ENCODE assay signal across 9 cellular contexts in the genomic region with DNA sequence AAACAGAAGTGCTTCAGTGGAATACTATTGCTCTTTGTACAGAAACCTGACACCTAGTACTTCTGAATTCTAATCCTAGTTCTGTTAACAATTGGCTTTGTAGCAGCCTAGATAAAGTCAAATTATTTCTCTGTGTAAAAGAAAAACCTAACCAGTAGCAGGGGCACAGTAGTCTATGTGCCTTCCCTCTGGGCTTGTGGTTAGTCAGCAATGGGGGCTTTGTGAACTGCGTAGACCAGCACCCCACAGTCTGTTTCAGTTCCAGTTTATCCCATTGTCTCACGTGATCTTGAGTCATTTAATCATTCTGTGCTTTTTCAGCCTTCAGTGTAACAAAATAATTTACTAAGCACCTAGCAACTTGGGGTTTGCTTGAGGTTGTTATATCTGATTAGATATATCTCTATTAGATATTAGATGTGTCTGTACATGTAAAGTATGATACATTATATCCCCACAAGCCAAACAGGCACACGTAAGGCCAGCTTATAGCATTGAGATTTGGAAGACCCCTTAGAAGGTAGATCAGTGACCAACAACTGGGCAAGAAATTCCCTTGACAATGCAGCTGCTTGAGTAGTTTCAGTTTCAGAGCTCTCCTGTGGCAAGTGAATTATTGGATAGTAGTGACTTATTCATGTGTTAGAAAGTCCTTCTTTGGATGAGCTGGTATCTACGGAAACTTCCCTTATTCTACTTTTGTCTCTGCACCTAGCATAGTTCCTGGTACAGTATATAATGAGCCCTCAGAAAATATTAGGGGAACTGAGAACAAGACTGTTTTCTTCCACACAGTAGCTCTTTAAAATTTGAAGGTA. TPM values are rescaled to one million over a fixed set of nuclear protein-coding genes. Genes with fewer than 3 reads are reported as not detected.
DNase-seq lines count a peak whose midpoint lies in the region; ATAC-seq and TF ChIP-seq lines count a peak whose summit lies in the region.
"Had no signal": no experiment of that assay in that cellular context is flagged by ENCODE, and none has a peak within 500 bp of the region (broad histone marks: within the 10 kb centered on the region; RNA-seq: fewer than 3 reads in every experiment).

No MANE protein-coding gene starts in this region.

- DNase-seq in activated B cell treated with CpG ODN at 0.5 μM for 24 hours = no peak
- DNase-seq in HFFc6 = no peak
- no peak for DNase-seq in MCF 10A (ENCODE audit: unreplicated experiment)
- DNase-seq in thyroid gland = no peak
- no peak for DNase-seq in glomerular visceral epithelial cell (ENCODE audit: extremely low spot score)
- DNase-seq: DND-41 had no signal

- CTCF ChIA-PET in activated B cell treated with CpG ODN at 0.5 μM for 24 hours (lab: Charles Lee) = interaction anchor here (1.0 to 11.5 kb wide), 14 partner anchors 12 to 144 kb away, joined by 3 to 145 read pairs (median 3); partner anchors contain the start of gene CCR6
- CTCF ChIA-PET in MCF 10A (lab: Yijun Ruan, JAX) = interaction anchor here (1.1 kb wide), 1 partner anchor 47 kb away, joined by 3 read pairs; no protein-coding TSS in a partner anchor

- TF ChIP-seq CTCF in activated B cell treated with CpG ODN at 0.5 μM for 24 hours (IDR thresholded peaks at IDR 0.05) (no peak), HFFc6 (IDR thresholded peaks at IDR 0.05) (no peak), MCF 10A (IDR thresholded peaks at IDR 0.05; ENCODE audit: unreplicated experiment) (no peak), thyroid gland (IDR thresholded peaks at IDR 0.05) (no peak)

- intact Hi-C loops in activated B cell treated with CpG ODN at 0.5 μM for 24 hours (cut with micrococcal nuclease) (loop anchor here (1.0 to 2.0 kb wide), 10 partner anchors 8 to 753 kb away; partner anchors contain the start of genes CCR6, CEP43 and SFT2D1), MCF 10A (cut with micrococcal nuclease) (no loop called here), thyroid gland (cut with DNase I) (no loop called here)

- no peaks in the 10 kb centered on the region for H4K20me1 ChIP-seq in BLaER1 treated with 17β-estradiol and CSF1 and Interleukin-3, amounts not matched to agents 10 nM and 100 nM

- peak overlapping the region; percentile 100 for H3K27ac Mint-ChIP-seq in activated B cell treated with CpG ODN at 0.5 μM for 24 hours
- no peak overlapping the region for H3K27ac Mint-ChIP-seq in HFFc6
- H3K27ac Mint-ChIP-seq in MCF 10A (ENCODE audit: low read depth, unreplicated experiment) = no peak overlapping the region

- no TSS peak for BruUV-seq in MCF 10A (replicated peaks; lab: Mats Ljungman, UMichigan)

- H3K4me2 ChIP-seq in BLaER1 treated with 17β-estradiol and CSF1 and Interleukin-3, amounts not matched to agents 10 nM and 100 nM = peak overlapping the region; percentile 87 to 99 (median 92)

- TF ChIP-seq POLR2A in GM19193 (IDR thresholded peaks at IDR 0.05; ENCODE audit: extremely low read depth, insufficient read depth, insufficient read length) (peak; percentile 11), thyroid gland (IDR thresholded peaks at IDR 0.05) (no peak)

- H3K36me3 ChIP-seq in BLaER1 treated with 17β-estradiol and CSF1 and Interleukin-3, amounts not matched to agents 10 nM and 100 nM = no peaks in the 10 kb centered on the region
- no peaks in the 10 kb centered on the region for H3K36me3 ChIP-seq in thyroid gland

- peak overlapping the region in 6 of 10 experiments; percentile 20 to 57 (median 34); a peak in 9 of 20 replicates for H3K4me3 ChIP-seq in BLaER1 treated with 17β-estradiol and CSF1 and Interleukin-3, amounts not matched to agents 10 nM and 100 nM
- H3K4me3 ChIP-seq in thyroid gland (replicated peaks in 1 of 3) = no peak overlapping the region

- ATAC-seq in HG03103 (IDR thresholded peaks at IDR 0.05; ENCODE audit: low read depth, unreplicated experiment) (peak; percentile 48), activated B cell treated with CpG ODN at 0.5 μM for 24 hours (ENCODE audit: low read depth) (peak; percentile 58)

- peak overlapping the region; percentile 35 to 85 (median 79); a peak in 21 of 22 replicates for H3K27ac ChIP-seq in BLaER1 treated with 17β-estradiol and CSF1 and Interleukin-3, amounts not matched to agents 10 nM and 100 nM
- H3K27ac ChIP-seq in thyroid gland = no peak overlapping the region

- H3K4me1 ChIP-seq in BLaER1 treated with 17β-estradiol and CSF1 and Interleukin-3, amounts not matched to agents 10 nM and 100 nM = peaks cover 61 to 100% (median 96%) of the 10 kb centered on the region in 10 experiments
- no peaks in the 10 kb centered on the region for H3K4me1 ChIP-seq in thyroid gland

- H3K27me3 Mint-ChIP-seq in activated B cell treated with CpG ODN at 0.5 μM for 24 hours (no peaks in the 10 kb centered on the region), HFFc6 (ENCODE audit: insufficient read depth) (no peaks in the 10 kb centered on the region; the same call in 1 of the 2 replicates), MCF 10A (ENCODE audit: insufficient read depth, unreplicated experiment) (peaks cover 22% of the 10 kb centered on the region)

- H3K27me3 ChIP-seq in BLaER1 treated with 17β-estradiol and CSF1 and Interleukin-3, amounts not matched to agents 10 nM and 100 nM = peaks cover 0 to 19% (median 0%) of the 10 kb centered on the region in 11 experiments; a peak in 3 of 22 replicates
- no peaks in the 10 kb centered on the region for H3K27me3 ChIP-seq in thyroid gland

- H3K4me1 Mint-ChIP-seq in activated B cell treated with CpG ODN at 0.5 μM for 24 hours (peaks cover 100% of the 10 kb centered on the region), HFFc6 (ENCODE audit: low read depth) (no peaks in the 10 kb centered on the region), MCF 10A (ENCODE audit: insufficient read depth, unreplicated experiment) (no peaks in the 10 kb centered on the region)

- H3K36me3 Mint-ChIP-seq in activated B cell treated with CpG ODN at 0.5 μM for 24 hours (ENCODE audit: low read depth) (peaks cover 12% of the 10 kb centered on the region), HFFc6 (ENCODE audit: low read depth) (peaks cover 4% of the 10 kb centered on the region; the same call in 1 of the 2 replicates), MCF 10A (ENCODE audit: insufficient read depth, unreplicated experiment) (no peaks in the 10 kb centered on the region)

- POLR2A ChIA-PET in activated B cell treated with CpG ODN at 0.5 μM for 24 hours (lab: Charles Lee) = interaction anchor here (0.8 to 10.1 kb wide), 23 partner anchors 8 to 753 kb away, joined by 3 to 970 read pairs (median 18); partner anchors contain the start of genes CCR6, CEP43, RNASET2 and SFT2D1
- POLR2A ChIA-PET in MCF 10A (lab: Yijun Ruan, JAX) = interaction anchor here (0.9 kb wide), 1 partner anchor 96 kb away, joined by 3 read pairs; the partner anchor contains the start of gene CEP43

- 81 to 85% methylated on average over 4 of the region's 4 CpGs for WGBS in thyroid gland, 2 donors

- H3K4me3 Mint-ChIP-seq in activated B cell treated with CpG ODN at 0.5 μM for 24 hours = peak overlapping the region; percentile 94
- no peak overlapping the region for H3K4me3 Mint-ChIP-seq in HFFc6
- no peak overlapping the region for H3K4me3 Mint-ChIP-seq in MCF 10A (ENCODE audit: unreplicated experiment)

- H3K9me3 Mint-ChIP-seq in activated B cell treated with CpG ODN at 0.5 μM for 24 hours = no peaks in the 10 kb centered on the region
- H3K9me3 Mint-ChIP-seq in HFFc6 = peaks cover 67% of the 10 kb centered on the region
- H3K9me3 Mint-ChIP-seq in MCF 10A (ENCODE audit: unreplicated experiment) = no peaks in the 10 kb centered on the region

- H3K9ac ChIP-seq in BLaER1 treated with 17β-estradiol and CSF1 and Interleukin-3, amounts not matched to agents 10 nM and 100 nM = peak overlapping the region; percentile 34 to 68 (median 58); a peak in 21 of 22 replicates

- H3K9me3 ChIP-seq in BLaER1 treated with 17β-estradiol and CSF1 and Interleukin-3, amounts not matched to agents 10 nM and 100 nM (replicated peaks in 1 of 11) = no peaks in the 10 kb centered on the region
- H3K9me3 ChIP-seq in thyroid gland = no peaks in the 10 kb centered on the region

RNA-seq across cellular contexts. Expression of gene CCR6, which starts 27.9 kb away (rescaled TPM):
- 26.2 and 28.9 TPM in 2 replicates for total RNA-seq in activated B cell treated with CpG ODN at 0.5 μM for 24 hours
- not detected for total RNA-seq in HFFc6 (2021; fragmentation: NEBNext Ultra II Directional; extraction: Animal tissue kit (Norgen Biotek cat#: 25700))
- total RNA-seq in MCF 10A (2022) = not detected in 2 replicates
- under 1 TPM in 1 of 4 donors, not detected in 3; 0.78 TPM for total RNA-seq in thyroid gland

Comparison
In these comparisons a context has a peak if more than half of its experiments do, and no peak if none do; other contexts are left out.
1. H3K27ac ChIP-seq: peak in BLaER1 treated with 17β-estradiol and CSF1 and Interleukin-3, amounts not matched to agents 10 nM and 100 nM (11 of 11); none in thyroid gland (0 of 3).
2. H3K4me3 ChIP-seq: peak in BLaER1 treated with 17β-estradiol and CSF1 and Interleukin-3, amounts not matched to agents 10 nM and 100 nM (6 of 10); none in thyroid gland (0 of 3).
3. RNA of gene CCR6, which starts 27.9 kb away (total RNA-seq): 26.2 to 28.9 TPM in activated B cell treated with CpG ODN at 0.5 μM for 24 hours; 0.78 TPM in thyroid gland, not detected in HFFc6 and not detected in MCF 10A; every median in the first group is over 10 times any median in the second.